ENCODE assay signal across 8 cellular contexts in the genomic region with DNA sequence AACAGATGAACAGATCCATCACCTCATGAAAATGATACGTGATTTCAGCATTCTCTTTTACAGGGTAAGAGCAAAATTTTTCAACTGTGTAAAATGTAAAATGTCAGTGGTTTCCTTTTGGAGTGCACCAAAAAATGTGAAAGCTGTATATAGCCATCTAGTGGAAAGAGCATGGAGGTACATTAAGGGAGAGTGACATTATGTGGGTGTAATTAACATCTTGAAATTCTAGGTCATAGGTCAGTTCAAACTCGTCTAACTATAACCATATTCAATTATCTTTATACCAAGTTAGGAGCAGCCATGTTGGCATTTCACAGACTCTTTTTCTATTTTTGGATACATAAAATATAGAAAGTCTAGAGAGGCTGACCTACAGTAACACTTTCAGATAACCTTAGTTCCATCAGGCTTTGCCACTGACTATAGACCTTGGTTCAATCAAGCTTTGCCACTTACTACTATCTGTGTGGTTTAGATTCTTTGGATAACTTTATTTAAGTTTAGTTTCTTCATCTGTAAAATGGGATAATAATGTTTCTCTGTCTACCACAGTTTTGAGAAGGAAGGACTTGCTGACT. TPM values are rescaled to one million over a fixed set of nuclear protein-coding genes. Genes with fewer than 3 reads are reported as not detected.
A peak's percentile ranks its signal among the peaks of the same experiment; 100 is the strongest.
DNase-seq lines count a peak whose midpoint lies in the region; ATAC-seq, FAIRE-seq and TF ChIP-seq lines count a peak whose summit lies in the region.

No MANE protein-coding gene starts in this region.

- H3K79me2 ChIP-seq in OCI-LY7 (ENCODE audit: insufficient read depth, low read depth, low read length) = peaks cover 2% of the 10 kb centered on the region; the same call in 1 of the 2 replicates

- peak; percentile 52 for TF ChIP-seq CTCF in D721Med (IDR thresholded peaks at IDR 0.05; ENCODE audit: insufficient read depth, missing control alignments)
- peak; percentile 83 for TF ChIP-seq CTCF in OCI-LY7 (conservative IDR thresholded peaks at IDR 0.05; ENCODE audit: low read length)
- no peak for TF ChIP-seq CTCF in mucosa of descending colon (IDR thresholded peaks at IDR 0.05)

- no TSS peak for BruUV-seq in OCI-LY7 (replicated peaks; lab: Mats Ljungman, UMichigan)

- peak; percentile 92 for ATAC-seq in GM19025 (IDR thresholded peaks at IDR 0.05; ENCODE audit: low read depth, unreplicated experiment)
- peak; percentile 94 for ATAC-seq in HG03097 (IDR thresholded peaks at IDR 0.05; ENCODE audit: low FRiP score, unreplicated experiment)
- peak; percentile 82 for ATAC-seq in mucosa of descending colon

- DNase-seq in D721Med (ENCODE audit: insufficient read length, low spot score) (no peak), OCI-LY7 (ENCODE audit: low spot score) (peak; percentile 39), dermis blood vessel endothelial cell (peak; percentile 65), mucosa of descending colon (no peak), substantia nigra (lab: John Stamatoyannopoulos, UW) (no peak)
- DNase-seq in activated CD4-positive, alpha-beta T cell treated with anti-CD3 and anti-CD28 coated beads for 1 hour = no peak

- H3K4me1 ChIP-seq in OCI-LY7 (ENCODE audit: insufficient read depth, low read length, poor library complexity, severe bottlenecking) (no peaks in the 10 kb centered on the region), mucosa of descending colon (ENCODE audit: low read depth) (no peaks in the 10 kb centered on the region)

- H3K27ac ChIP-seq in OCI-LY7 (ENCODE audit: low read depth, low read length, poor library complexity, severe bottlenecking) (no peak overlapping the region), substantia nigra (ENCODE audit: low read depth, low read length, poor library complexity, severe bottlenecking) (no peak overlapping the region)

- H3K9me2 ChIP-seq in OCI-LY7 (ENCODE audit: insufficient read depth, low read length) = no peaks in the 10 kb centered on the region

- H3K4me3 ChIP-seq in OCI-LY7 (ENCODE audit: low read depth, low read length, poor library complexity, severe bottlenecking) = no peak overlapping the region
- no peak overlapping the region for H3K4me3 ChIP-seq in mucosa of descending colon

- no peak overlapping the region for H3K4me2 ChIP-seq in OCI-LY7 (ENCODE audit: low read length)

- H2AFZ ChIP-seq in OCI-LY7 (ENCODE audit: low read length) = no peak overlapping the region

- H3K9me3 ChIP-seq in OCI-LY7 (ENCODE audit: low read length) (no peaks in the 10 kb centered on the region), mucosa of descending colon (no peaks in the 10 kb centered on the region)

- POLR2A ChIA-PET in OCI-LY7 (lab: Charles Lee) = interaction anchor here (1.5 kb wide), 1 partner anchor 28 kb away, joined by 4 read pairs; no protein-coding TSS in a partner anchor

- H3K36me3 ChIP-seq in OCI-LY7 (ENCODE audit: insufficient read depth, low read length) (peaks cover 83% of the 10 kb centered on the region), mucosa of descending colon (ENCODE audit: low read depth) (no peaks in the 10 kb centered on the region)

- intact Hi-C loops in OCI-LY7 (cut with micrococcal nuclease; ENCODE audit: unreplicated experiment) = loop anchor here (1.0 to 10.0 kb wide), 2 partner anchors 90 to 285 kb away; no protein-coding TSS in a partner anchor
- intact Hi-C loops in mucosa of descending colon (cut with DNase I, micrococcal nuclease) = no loop called here

- H4K20me1 ChIP-seq in OCI-LY7 (ENCODE audit: insufficient read depth, low read length) = no peaks in the 10 kb centered on the region

- CTCF ChIA-PET in OCI-LY7 (lab: Charles Lee; ENCODE audit: unreplicated experiment) = no interaction called here

- peak; percentile 48 for FAIRE-seq in D721Med (lab: Jason Lieb, UNC)

RNA-seq across cellular contexts. Expression of a gene that starts 30.2 kb away (rescaled TPM):
- 16.8 and 19.1 TPM in 2 replicates for total RNA-seq in OCI-LY7 (2014; rRNA removed; shearing (Covaris generic))
- total RNA-seq in OCI-LY7 (2022) (22.9 and 24.6 TPM in 2 replicates), dermis blood vessel endothelial cell (2.4 and 6.8 TPM in 2 replicates), mucosa of descending colon (1 to 10 TPM in 2 of 3 donors, under 1 TPM in 1; 0.76 to 3.2 (median 1.4) TPM)

Comparison
In these comparisons a context has a peak if more than half of its experiments do, and no peak if none do; other contexts are left out.
1. DNase-seq: peak in OCI-LY7 (single experiment) and dermis blood vessel endothelial cell (single experiment); none in D721Med (single experiment), mucosa of descending colon (0 of 3), substantia nigra (0 of 49) and activated CD4-positive, alpha-beta T cell treated with anti-CD3 and anti-CD28 coated beads for 1 hour (single experiment).
2. Peak in every context shown above with its lines, with median percentiles within 50 percentile points of each other: ATAC-seq.